In genomic region chr15:81108427-81108826, GRCh38 we compare ENCODE assay signal across 8 cellular contexts. TPM values are rescaled to one million over a fixed set of nuclear protein-coding genes. Genes with fewer than 3 reads are reported as not detected.
DNase-seq lines count a peak whose midpoint lies in the region; ATAC-seq and TF ChIP-seq lines count a peak whose summit lies in the region.

No MANE protein-coding gene starts in this region.

- H3K9me3 Mint-ChIP-seq in activated T-cell treated with anti-CD3 and anti-CD28 coated beads, Interleukin-2, amount 50 U/mL, for 24 hours = no peaks in the 10 kb centered on the region
- no peaks in the 10 kb centered on the region for H3K9me3 Mint-ChIP-seq in endothelial cell (ENCODE audit: unreplicated experiment)

- peak; percentile 22 for DNase-seq in activated T-cell treated with anti-CD3 and anti-CD28 coated beads, Interleukin-2, amount 50 U/mL, for 1 hour
- DNase-seq in activated T-cell treated with anti-CD3 and anti-CD28 coated beads, Interleukin-2, amount 50 U/mL, for 24 hours = no peak
- DNase-seq in MM.1S = peak; percentile 50
- DNase-seq in endothelial cell (ENCODE audit: low spot score) = peak; percentile 43
- DNase-seq in smooth muscle cell (lab: John Stamatoyannopoulos, UW; ENCODE audit: unreplicated experiment) = no peak
- DNase-seq in NCI-H510A (lab: John Stamatoyannopoulos, UW) = no peak
- no peak for DNase-seq in thyroid gland

- H3K36me3 ChIP-seq in MM.1S (replicated peaks; ENCODE audit: insufficient read depth, low read length) (no peaks in the 10 kb centered on the region), smooth muscle cell (ENCODE audit: low read depth) (no peaks in the 10 kb centered on the region), thyroid gland (no peaks in the 10 kb centered on the region)

- no peak overlapping the region for H3K27ac Mint-ChIP-seq in activated T-cell treated with anti-CD3 and anti-CD28 coated beads, Interleukin-2, amount 50 U/mL, for 24 hours
- H3K27ac Mint-ChIP-seq in endothelial cell (ENCODE audit: unreplicated experiment) = no peak overlapping the region

- H3K27me3 Mint-ChIP-seq in activated T-cell treated with anti-CD3 and anti-CD28 coated beads, Interleukin-2, amount 50 U/mL, for 24 hours = peaks cover 29% of the 10 kb centered on the region
- H3K27me3 Mint-ChIP-seq in endothelial cell (ENCODE audit: unreplicated experiment) = no peaks in the 10 kb centered on the region

- H3K27me3 ChIP-seq in MM.1S (replicated peaks; ENCODE audit: insufficient read depth, low read length) (no peaks in the 10 kb centered on the region), smooth muscle cell (ENCODE audit: low read depth) (peaks cover 20% of the 10 kb centered on the region), thyroid gland (no peaks in the 10 kb centered on the region)

- TF ChIP-seq CTCF in MM.1S (IDR thresholded peaks at IDR 0.05; ENCODE audit: low read length) (peak; percentile 59), endothelial cell (IDR thresholded peaks at IDR 0.05; ENCODE audit: unreplicated experiment) (peak; percentile 72), smooth muscle cell (IDR thresholded peaks at IDR 0.05; ENCODE audit: borderline replicate concordance, insufficient read depth, poor library complexity, severe bottlenecking) (peak; percentile 15), thyroid gland (IDR thresholded peaks at IDR 0.05) (peak in 1 of 6 experiments; percentile 36)

- 39% methylated on average over 1 of the region's 1 CpG for WGBS in smooth muscle cell (ENCODE audit: low lambda C conversion rate)
- WGBS in thyroid gland, 2 donors = 19 to 48% methylated on average over 1 of the region's 1 CpG

- no peak for TF ChIP-seq POLR2A in thyroid gland (IDR thresholded peaks at IDR 0.05)

- no peak overlapping the region for H3K4me2 ChIP-seq in MM.1S (ENCODE audit: low read depth, low read length)
- no peak overlapping the region for H3K4me2 ChIP-seq in smooth muscle cell

- no peak overlapping the region for H3K27ac ChIP-seq in MM.1S (ENCODE audit: low read length)
- H3K27ac ChIP-seq in smooth muscle cell (ENCODE audit: low read depth) = no peak overlapping the region
- H3K27ac ChIP-seq in thyroid gland = no peak overlapping the region

- no peak overlapping the region for H3K4me3 Mint-ChIP-seq in activated T-cell treated with anti-CD3 and anti-CD28 coated beads, Interleukin-2, amount 50 U/mL, for 24 hours
- H3K4me3 Mint-ChIP-seq in endothelial cell (ENCODE audit: unreplicated experiment) = no peak overlapping the region

- H3K9ac ChIP-seq in MM.1S (ENCODE audit: low read length) (no peak overlapping the region), smooth muscle cell (ENCODE audit: low read depth) (no peak overlapping the region)

- no peak for ATAC-seq in GM19395 (IDR thresholded peaks at IDR 0.05; ENCODE audit: unreplicated experiment)

- H4K20me1 ChIP-seq in MM.1S (ENCODE audit: insufficient read depth, low read length) (no peaks in the 10 kb centered on the region), smooth muscle cell (ENCODE audit: low read depth) (no peaks in the 10 kb centered on the region)

- H3K9me2 ChIP-seq in MM.1S (replicated peaks; ENCODE audit: insufficient read depth, low read length) = no peaks in the 10 kb centered on the region

- H3K9me3 ChIP-seq in MM.1S (replicated peaks; ENCODE audit: insufficient read depth, low read length) (no peaks in the 10 kb centered on the region), smooth muscle cell (replicated peaks; ENCODE audit: low read depth) (no peaks in the 10 kb centered on the region), thyroid gland (peaks cover 3% of the 10 kb centered on the region)

- no peaks in the 10 kb centered on the region for H3K79me2 ChIP-seq in MM.1S (ENCODE audit: low read length)
- no peaks in the 10 kb centered on the region for H3K79me2 ChIP-seq in smooth muscle cell (ENCODE audit: low read depth)

- H3K36me3 Mint-ChIP-seq in activated T-cell treated with anti-CD3 and anti-CD28 coated beads, Interleukin-2, amount 50 U/mL, for 24 hours (ENCODE audit: low read depth) = no peaks in the 10 kb centered on the region
- H3K36me3 Mint-ChIP-seq in endothelial cell (ENCODE audit: low read depth, unreplicated experiment) = no peaks in the 10 kb centered on the region

- no peak overlapping the region for H3K4me3 ChIP-seq in MM.1S (ENCODE audit: low read length)
- H3K4me3 ChIP-seq in smooth muscle cell = no peak overlapping the region
- H3K4me3 ChIP-seq in thyroid gland (replicated peaks in 1 of 3) = no peak overlapping the region

- H2AFZ ChIP-seq in MM.1S (ENCODE audit: low read length) = no peak overlapping the region
- H2AFZ ChIP-seq in smooth muscle cell (ENCODE audit: low read depth) = no peak overlapping the region

- H3K4me1 ChIP-seq in MM.1S (ENCODE audit: low read length) (peaks cover 28% of the 10 kb centered on the region), smooth muscle cell (ENCODE audit: low read depth) (no peaks in the 10 kb centered on the region), thyroid gland (no peaks in the 10 kb centered on the region)

- peaks cover 6% of the 10 kb centered on the region for H3K4me1 Mint-ChIP-seq in activated T-cell treated with anti-CD3 and anti-CD28 coated beads, Interleukin-2, amount 50 U/mL, for 24 hours (ENCODE audit: low read depth)
- H3K4me1 Mint-ChIP-seq in endothelial cell (ENCODE audit: unreplicated experiment) = peaks cover 12% of the 10 kb centered on the region

- intact Hi-C loops in thyroid gland (cut with DNase I) = loop anchor here (5.0 to 10.0 kb wide), 3 partner anchors 44 to 296 kb away; no protein-coding TSS in a partner anchor

- peaks cover 17% of the 10 kb centered on the region for H3F3A ChIP-seq in MM.1S (ENCODE audit: insufficient read depth, low read length)
- H3F3A ChIP-seq in smooth muscle cell (ENCODE audit: low read depth) = no peaks in the 10 kb centered on the region

RNA-seq across cellular contexts. Expression of gene CFAP161, which starts 25.6 kb away (rescaled TPM):
- total RNA-seq in endothelial cell (ENCODE audit: unreplicated experiment) = 21.1 TPM
- 0.94 and 0.99 TPM in 2 replicates for total RNA-seq in smooth muscle cell
- polyA plus RNA-seq in smooth muscle cell = not detected in 2 replicates
- total RNA-seq in thyroid gland = under 1 TPM in 3 of 4 donors, not detected in 1; 0.56 to 0.81 (median 0.78) TPM

Comparison
In these comparisons a context has a peak if more than half of its experiments do, and no peak if none do; other contexts are left out.
1. DNase-seq: peak in activated T-cell treated with anti-CD3 and anti-CD28 coated beads, Interleukin-2, amount 50 U/mL, for 1 hour (single experiment), MM.1S (single experiment) and endothelial cell (single experiment); none in activated T-cell treated with anti-CD3 and anti-CD28 coated beads, Interleukin-2, amount 50 U/mL, for 24 hours (single experiment), smooth muscle cell (single experiment), NCI-H510A (single experiment) and thyroid gland (0 of 2).
2. RNA of gene CFAP161, which starts 25.6 kb away (total RNA-seq): 21.1 TPM in endothelial cell (single experiment); 0.94 to 0.99 TPM in smooth muscle cell and 0.56 to 0.81 TPM in thyroid gland; every median in the first group is over 10 times any median in the second.